Comparison of ENCODE assay signal across 1 cellular context in the genomic region with DNA sequence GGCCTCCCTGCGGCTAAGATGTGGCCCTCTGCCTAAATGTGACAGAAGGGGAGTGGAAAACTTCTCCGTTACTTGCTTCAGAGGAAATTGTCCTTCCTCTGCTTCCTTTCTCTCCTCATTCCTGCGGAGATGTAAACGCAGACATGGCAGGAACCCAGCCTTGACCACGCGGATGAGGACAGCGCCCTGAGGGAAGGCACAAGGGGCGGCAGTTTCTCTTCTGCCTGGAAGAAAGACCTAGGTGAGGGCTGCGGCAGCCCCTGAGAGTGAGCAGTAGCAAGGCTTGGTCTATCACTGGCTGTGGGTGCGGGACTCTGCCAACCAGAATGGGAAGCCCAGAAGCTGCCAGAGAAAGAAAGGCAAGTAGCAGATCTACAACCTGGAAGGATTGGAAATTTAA.
TF ChIP-seq lines count a peak whose summit lies in the region.

No MANE protein-coding gene starts in this region.

TF ChIP-seq in A549, 52 proteins besides CTCF, POLR2A, EP300 and RAD21:
- TF ChIP-seq POLR2AphosphoS2 (conservative IDR thresholded peaks at IDR 0.05; ENCODE audit: low read length) (no peak), RARB (CRISPR knock-in tag; IDR thresholded peaks at IDR 0.05) (no peak), CEBPB (IDR thresholded peaks at IDR 0.05) (no peak), NFE2L2 (conservative IDR thresholded peaks at IDR 0.05; ENCODE audit: low read length) (no peak), HOXA7 (CRISPR knock-in tag; IDR thresholded peaks at IDR 0.05) (no peak), SREBF2 (IDR thresholded peaks at IDR 0.05) (no peak), TP53 (CRISPR knock-in tag; IDR thresholded peaks at IDR 0.05) (no peak), BHLHE40 (IDR thresholded peaks at IDR 0.05; ENCODE audit: low read depth, low read length) (no peak), ESRRA (IDR thresholded peaks at IDR 0.05; ENCODE audit: borderline replicate concordance, low read length) (no peak), RNF2 (IDR thresholded peaks at IDR 0.05; ENCODE audit: borderline replicate concordance, low read depth) (no peak), JUN (IDR thresholded peaks at IDR 0.05) (no peak), HEYL (CRISPR knock-in tag; IDR thresholded peaks at IDR 0.05) (no peak)
- TF ChIP-seq, protein P1, sequence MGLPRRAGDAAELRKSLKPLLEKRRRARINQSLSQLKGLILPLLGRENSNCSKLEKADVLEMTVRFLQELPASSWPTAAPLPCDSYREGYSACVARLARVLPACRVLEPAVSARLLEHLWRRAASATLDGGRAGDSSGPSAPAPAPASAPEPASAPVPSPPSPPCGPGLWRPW (IDR thresholded peaks at IDR 0.05) = no peak
- TF ChIP-seq, protein P2, sequence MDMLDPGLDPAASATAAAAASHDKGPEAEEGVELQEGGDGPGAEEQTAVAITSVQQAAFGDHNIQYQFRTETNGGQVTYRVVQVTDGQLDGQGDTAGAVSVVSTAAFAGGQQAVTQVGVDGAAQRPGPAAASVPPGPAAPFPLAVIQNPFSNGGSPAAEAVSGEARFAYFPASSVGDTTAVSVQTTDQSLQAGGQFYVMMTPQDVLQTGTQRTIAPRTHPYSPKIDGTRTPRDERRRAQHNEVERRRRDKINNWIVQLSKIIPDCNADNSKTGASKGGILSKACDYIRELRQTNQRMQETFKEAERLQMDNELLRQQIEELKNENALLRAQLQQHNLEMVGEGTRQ (IDR thresholded peaks at IDR 0.05) = no peak
- TF ChIP-seq, protein P3, sequence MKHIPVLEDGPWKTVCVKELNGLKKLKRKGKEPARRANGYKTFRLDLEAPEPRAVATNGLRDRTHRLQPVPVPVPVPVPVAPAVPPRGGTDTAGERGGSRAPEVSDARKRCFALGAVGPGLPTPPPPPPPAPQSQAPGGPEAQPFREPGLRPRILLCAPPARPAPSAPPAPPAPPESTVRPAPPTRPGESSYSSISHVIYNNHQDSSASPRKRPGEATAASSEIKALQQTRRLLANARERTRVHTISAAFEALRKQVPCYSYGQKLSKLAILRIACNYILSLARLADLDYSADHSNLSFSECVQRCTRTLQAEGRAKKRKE (CRISPR knock-in tag; IDR thresholded peaks at IDR 0.05; ENCODE audit: low read depth) = no peak
- TF ChIP-seq, protein P4, sequence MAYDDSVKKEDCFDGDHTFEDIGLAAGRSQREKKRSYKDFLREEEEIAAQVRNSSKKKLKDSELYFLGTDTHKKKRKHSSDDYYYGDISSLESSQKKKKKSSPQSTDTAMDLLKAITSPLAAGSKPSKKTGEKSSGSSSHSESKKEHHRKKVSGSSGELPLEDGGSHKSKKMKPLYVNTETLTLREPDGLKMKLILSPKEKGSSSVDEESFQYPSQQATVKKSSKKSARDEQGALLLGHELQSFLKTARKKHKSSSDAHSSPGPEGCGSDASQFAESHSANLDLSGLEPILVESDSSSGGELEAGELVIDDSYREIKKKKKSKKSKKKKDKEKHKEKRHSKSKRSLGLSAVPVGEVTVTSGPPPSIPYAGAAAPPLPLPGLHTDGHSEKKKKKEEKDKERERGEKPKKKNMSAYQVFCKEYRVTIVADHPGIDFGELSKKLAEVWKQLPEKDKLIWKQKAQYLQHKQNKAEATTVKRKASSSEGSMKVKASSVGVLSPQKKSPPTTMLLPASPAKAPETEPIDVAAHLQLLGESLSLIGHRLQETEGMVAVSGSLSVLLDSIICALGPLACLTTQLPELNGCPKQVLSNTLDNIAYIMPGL (CRISPR knock-in tag; IDR thresholded peaks at IDR 0.05; ENCODE audit: borderline replicate concordance) = no peak
- TF ChIP-seq, protein P5, sequence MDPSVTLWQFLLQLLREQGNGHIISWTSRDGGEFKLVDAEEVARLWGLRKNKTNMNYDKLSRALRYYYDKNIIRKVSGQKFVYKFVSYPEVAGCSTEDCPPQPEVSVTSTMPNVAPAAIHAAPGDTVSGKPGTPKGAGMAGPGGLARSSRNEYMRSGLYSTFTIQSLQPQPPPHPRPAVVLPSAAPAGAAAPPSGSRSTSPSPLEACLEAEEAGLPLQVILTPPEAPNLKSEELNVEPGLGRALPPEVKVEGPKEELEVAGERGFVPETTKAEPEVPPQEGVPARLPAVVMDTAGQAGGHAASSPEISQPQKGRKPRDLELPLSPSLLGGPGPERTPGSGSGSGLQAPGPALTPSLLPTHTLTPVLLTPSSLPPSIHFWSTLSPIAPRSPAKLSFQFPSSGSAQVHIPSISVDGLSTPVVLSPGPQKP (IDR thresholded peaks at IDR 0.05; ENCODE audit: low read depth, low read length) = no peak
